ENCODE assay signal across 10 cellular contexts in genomic region chr12:115451151-115451784, GRCh38.
DNase-seq lines count a peak whose midpoint lies in the region; ATAC-seq, FAIRE-seq and TF ChIP-seq lines count a peak whose summit lies in the region.
"Had no signal": no experiment of that assay in that cellular context is flagged by ENCODE, and none has a peak within 500 bp of the region (broad histone marks: within the 10 kb centered on the region; RNA-seq: fewer than 3 reads in every experiment).

No MANE protein-coding gene starts in this region.

- H4K91ac ChIP-seq in H9 (ENCODE audit: insufficient read length, low read depth, low read length), result no peak overlapping the region

- no peak overlapping the region for H4K5ac ChIP-seq in H9 (ENCODE audit: insufficient read length, low read depth, low read length)

- H4K8ac ChIP-seq in H9 (replicated peaks; ENCODE audit: insufficient read length, low read depth, low read length), result no peak overlapping the region

- POLR2A ChIA-PET in WTC11 (lab: Charles Lee), result no interaction called here

- CTCF ChIA-PET in WTC11 (lab: Charles Lee), result no interaction called here

- no peak overlapping the region for H3K23ac ChIP-seq in H9 (ENCODE audit: insufficient read length, low read depth, low read length)

- H4K20me1 ChIP-seq in H9 (ENCODE audit: control insufficient read depth, insufficient read depth, insufficient read length), result no peaks in the 10 kb centered on the region

- no peak overlapping the region for H2BK120ac ChIP-seq in H9 (ENCODE audit: low read depth, low read length, poor library complexity, severe bottlenecking)

- peak overlapping the region; percentile 55 for H3K4me2 ChIP-seq in H9 (ENCODE audit: insufficient read depth, insufficient read length, low read length)

- WGBS in H9 (ENCODE audit: extremely low coverage, insufficient read length, low lambda C conversion rate), result no CpG with 5 or more reads among the region's 12 CpGs

- no peak overlapping the region for H3K27ac ChIP-seq in H9 (ENCODE audit: insufficient read length, low read depth, low read length)
- H3K27ac ChIP-seq in skeletal muscle tissue (ENCODE audit: low read depth, low read length), result no peak overlapping the region
- H3K27ac ChIP-seq in effector memory CD4-positive, alpha-beta T cell (ENCODE audit: insufficient read depth, low read length, poor library complexity, severe bottlenecking), result no peak overlapping the region

- H3K27me3 Mint-ChIP-seq in H9 (ENCODE audit: low read depth) (peaks cover 55% of the 10 kb centered on the region), WTC11 (ENCODE audit: low read depth) (peaks cover 32% of the 10 kb centered on the region)

- no peak overlapping the region for H3T11ph ChIP-seq in H9 (ENCODE audit: low read length)

- H3K14ac ChIP-seq in H9 (ENCODE audit: insufficient read depth, low read length), result no peak overlapping the region

- FAIRE-seq in GM12891 (lab: Jason Lieb, UNC), result no peak

- no peak overlapping the region for H3K56ac ChIP-seq in H9 (ENCODE audit: insufficient read length, low read depth, low read length)

- H2BK12ac ChIP-seq in H9 (ENCODE audit: insufficient read length, low read depth, low read length), result no peak overlapping the region

- H3K4me3 ChIP-seq in iPS-11a (ENCODE audit: low read depth, low read length) (peak overlapping the region; percentile 22), skeletal muscle tissue (ENCODE audit: low read length in 3 of 3) (peak overlapping the region; percentile 41 to 60 (median 46))
- no peak overlapping the region for H3K4me3 ChIP-seq in effector memory CD4-positive, alpha-beta T cell (ENCODE audit: insufficient read depth, low read depth, low read length, poor library complexity, severe bottlenecking)

- no peak for TF ChIP-seq CTCF in H9 (conservative IDR thresholded peaks at IDR 0.05)
- no peak for TF ChIP-seq CTCF in WTC11 (IDR thresholded peaks at IDR 0.05)

- H3K4me1 Mint-ChIP-seq in H9 (peaks cover 43 to 44% of the 10 kb centered on the region in 2 experiments), WTC11 (peaks cover 45% of the 10 kb centered on the region)

- no peaks in the 10 kb centered on the region for H3K9me3 ChIP-seq in H9 (ENCODE audit: control insufficient read depth, low read depth, low read length)
- H3K9me3 ChIP-seq in skeletal muscle tissue (ENCODE audit: control insufficient read depth in 3 of 3, low read length in 3 of 3), result no peaks in the 10 kb centered on the region
- H3K9me3 ChIP-seq in effector memory CD4-positive, alpha-beta T cell (ENCODE audit: control insufficient read depth, low read length), result no peaks in the 10 kb centered on the region
- H3K9me3 ChIP-seq: Peyer's patch had no signal

- no peaks in the 10 kb centered on the region for H3K79me1 ChIP-seq in H9 (ENCODE audit: insufficient read depth, low read depth, low read length, poor library complexity, severe bottlenecking)

- peak overlapping the region; percentile 70 to 84 for H3K4me3 Mint-ChIP-seq in H9
- peak overlapping the region; percentile 80 for H3K4me3 Mint-ChIP-seq in WTC11

- H3K9me3 Mint-ChIP-seq in H9, result peaks cover 0 to 1% of the 10 kb centered on the region in 2 experiments; a peak in 2 of 5 replicates
- no peaks in the 10 kb centered on the region for H3K9me3 Mint-ChIP-seq in WTC11

- H3K27ac Mint-ChIP-seq in H9 (peak overlapping the region in 1 of 3 experiments; percentile 26; a peak in 2 of 7 replicates), WTC11 (no peak overlapping the region)

- no peak overlapping the region for H2AK5ac ChIP-seq in H9 (ENCODE audit: insufficient read length, low read length)

- H2BK20ac ChIP-seq in H9 (ENCODE audit: low read depth, low read length, poor library complexity, severe bottlenecking), result no peak overlapping the region

- H3K79me2 ChIP-seq in H9 (ENCODE audit: insufficient read depth, low read length), result no peaks in the 10 kb centered on the region

- H3K36me3 Mint-ChIP-seq in H9 (ENCODE audit: insufficient read depth in 1 of 3, low read depth in 3 of 3), result no peaks in the 10 kb centered on the region
- H3K36me3 Mint-ChIP-seq in WTC11, result no peaks in the 10 kb centered on the region

- no peak for DNase-seq in H9
- no peak for DNase-seq in WTC11 (ENCODE audit: low spot score)
- DNase-seq in effector memory CD4-positive, alpha-beta T cell, result no peak
- DNase-seq in DMS53 (lab: John Stamatoyannopoulos, UW), result no peak
- no peak for DNase-seq in GM12891 (ENCODE audit: insufficient read length, low spot score)
- no peak for DNase-seq in NAMALWA (ENCODE audit: low spot score)

- no peak for TF ChIP-seq POLR2A in GM12891 (IDR thresholded peaks at IDR 0.05; ENCODE audit: low read depth, low read length)

- H2BK5ac ChIP-seq in H9 (ENCODE audit: insufficient read length, low read length), result no peak overlapping the region

- H3K27me3 ChIP-seq in H9 (ENCODE audit: insufficient read depth, low read length) (no peaks in the 10 kb centered on the region; the same call in 1 of the 2 replicates), skeletal muscle tissue (ENCODE audit: control insufficient read depth in 3 of 3, insufficient read depth in 3 of 3, low read length in 3 of 3) (peaks cover 0 to 17% (median 8%) of the 10 kb centered on the region in 3 donors)
- no peaks in the 10 kb centered on the region for H3K27me3 ChIP-seq in effector memory CD4-positive, alpha-beta T cell (replicated peaks; ENCODE audit: control insufficient read depth, insufficient read depth, low read length, poor library complexity, severe bottlenecking)
- H3K27me3 ChIP-seq: Peyer's patch had no signal

- no peak overlapping the region for H3K9ac ChIP-seq in H9 (ENCODE audit: extremely low read depth, insufficient read length, low read length)
- H3K9ac ChIP-seq in skeletal muscle tissue (ENCODE audit: low read depth in 1 of 3, low read length in 3 of 3), result peak overlapping the region in 2 of 3 donors; percentile 43 to 45

- H2AFZ ChIP-seq in H9 (ENCODE audit: low read length), result no peak overlapping the region

- H3K36me3 ChIP-seq in skeletal muscle tissue (ENCODE audit: control insufficient read depth in 3 of 3, insufficient read depth in 3 of 3, low read length in 3 of 3), result no peaks in the 10 kb centered on the region
- no peaks in the 10 kb centered on the region for H3K36me3 ChIP-seq in effector memory CD4-positive, alpha-beta T cell (ENCODE audit: control insufficient read depth, insufficient read depth, low read length)
- H3K36me3 ChIP-seq: Peyer's patch had no signal

- H3K4ac ChIP-seq in H9 (ENCODE audit: low read depth, low read length), result no peak overlapping the region

- no peak overlapping the region for H2BK15ac ChIP-seq in H9 (ENCODE audit: low read depth, low read length)

- no peak for ATAC-seq in WTC11
- ATAC-seq: stimulated activated naive CD8-positive, alpha-beta T cell treated with anti-CD3 and anti-CD28 coated beads, Interleukin-15, Interleukin-2, amounts not matched to agents 100 U/mL and 50 U/mL, for 24 hours had no signal

- H3K23me2 ChIP-seq in H9 (ENCODE audit: insufficient read length, low read depth, low read length, poor library complexity, severe bottlenecking), result peaks cover 12% of the 10 kb centered on the region

- H3K18ac ChIP-seq in H9 (ENCODE audit: insufficient read length, low read depth, low read length), result no peak overlapping the region

- H3K4me1 ChIP-seq in H9 (ENCODE audit: insufficient read depth, low read length), result peaks cover 10% of the 10 kb centered on the region
- H3K4me1 ChIP-seq in skeletal muscle tissue (ENCODE audit: control insufficient read depth in 3 of 3, insufficient read depth in 3 of 3, low read length in 3 of 3), result peaks cover 6 to 13% (median 12%) of the 10 kb centered on the region in 3 donors
- H3K4me1 ChIP-seq in effector memory CD4-positive, alpha-beta T cell (ENCODE audit: control insufficient read depth, insufficient read depth, low read length, poor library complexity, severe bottlenecking), result no peaks in the 10 kb centered on the region

TF ChIP-seq in WTC11, 78 proteins besides CTCF, POLR2A, EP300 and RAD21 (continues in another document):
- TF ChIP-seq SMAD3 (CRISPR knock-in tag; IDR thresholded peaks at IDR 0.05; ENCODE audit: borderline replicate concordance) (no peak), ATF1 (CRISPR knock-in tag; IDR thresholded peaks at IDR 0.05) (no peak), E2F5 (CRISPR knock-in tag; IDR thresholded peaks at IDR 0.05) (no peak)

TF ChIP-seq in GM12891, 5 proteins besides CTCF, POLR2A, EP300 and RAD21:
- TF ChIP-seq PAX5 (IDR thresholded peaks at IDR 0.05; ENCODE audit: insufficient read depth, low read length, severe bottlenecking) (no peak), SPI1 (IDR thresholded peaks at IDR 0.05; ENCODE audit: low read depth, low read length) (no peak), POU2F2 (IDR thresholded peaks at IDR 0.05; ENCODE audit: low read depth, low read length) (no peak), POLR2AphosphoS5 (IDR thresholded peaks at IDR 0.05; ENCODE audit: low read depth, low read length) (no peak)
